Comparison of ENCODE assay signal across 17 cellular contexts in the genomic region with DNA sequence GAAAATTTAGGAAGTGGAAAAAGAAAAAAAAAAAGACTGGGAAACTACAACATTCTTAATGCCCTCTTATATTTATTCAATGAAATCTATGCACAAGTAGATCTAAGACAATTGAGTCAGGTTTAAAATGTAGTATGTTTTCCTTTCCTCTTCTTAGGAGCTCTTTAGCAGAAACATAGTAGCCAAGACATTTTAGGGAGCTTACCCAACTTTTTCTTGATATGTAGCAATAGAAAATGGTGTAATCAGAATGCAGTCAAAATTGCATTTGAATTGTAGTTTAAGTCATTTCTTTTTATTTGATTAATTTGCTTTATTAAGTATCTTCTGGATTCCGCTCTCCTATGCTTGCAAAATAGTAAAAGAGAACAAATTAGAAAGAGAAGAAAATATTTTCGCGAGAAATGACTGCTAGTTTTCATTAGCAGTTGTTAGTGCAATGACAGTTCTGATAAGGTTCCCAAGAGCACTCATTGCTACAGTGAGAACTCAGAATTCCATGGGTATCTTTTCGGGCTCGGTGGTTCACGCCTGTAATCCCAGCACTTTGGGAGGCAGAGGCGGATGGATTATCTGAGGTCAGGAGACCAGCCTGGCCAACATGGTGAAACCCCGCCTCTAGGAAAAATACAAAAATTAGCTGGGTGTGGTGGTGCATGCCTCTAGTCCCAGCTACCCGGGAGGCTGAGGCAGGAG. TPM values are rescaled to one million over a fixed set of nuclear protein-coding genes. Genes with fewer than 3 reads are reported as not detected.
DNase-seq lines count a peak whose midpoint lies in the region; ATAC-seq, FAIRE-seq and TF ChIP-seq lines count a peak whose summit lies in the region.
"Had no signal": no experiment of that assay in that cellular context is flagged by ENCODE, and none has a peak within 500 bp of the region (broad histone marks: within the 10 kb centered on the region; RNA-seq: fewer than 3 reads in every experiment).

No MANE protein-coding gene starts in this region.

- no peak overlapping the region for H2AK5ac ChIP-seq in mesendoderm (ENCODE audit: low read length)

- H3K36me3 Mint-ChIP-seq in activated CD4-positive, alpha-beta T cell treated with anti-CD3 and anti-CD28 coated beads, Interleukin-2, amount 10 ng/mL, durations not matched to agents 7 days and 5 days (ENCODE audit: low read depth) = peaks cover 32% of the 10 kb centered on the region
- H3K36me3 Mint-ChIP-seq in GM23338 (ENCODE audit: low read depth) (peaks cover 12% of the 10 kb centered on the region; the same call in 2 of the 3 replicates), endothelial cell (ENCODE audit: low read depth, unreplicated experiment) (peaks cover under 1% of the 10 kb centered on the region)
- peaks cover 34% of the 10 kb centered on the region for H3K36me3 Mint-ChIP-seq in activated naive CD8-positive, alpha-beta T cell treated with anti-CD3 and anti-CD28 coated beads for 36 hours
- H3K36me3 Mint-ChIP-seq: mesothelial cell of epicardium had no signal

- no peak overlapping the region for H2BK15ac ChIP-seq in mesendoderm (replicated peaks; ENCODE audit: low read depth)

- ATAC-seq in GM23338 = no peak

- no peaks in the 10 kb centered on the region for H3K9me2 ChIP-seq in GM23338 (ENCODE audit: insufficient read depth)

- CTCF ChIA-PET in activated CD4-positive, alpha-beta T cell treated with anti-CD3 and anti-CD28 coated beads, Interleukin-2, amount 10 ng/mL, durations not matched to agents 7 days and 5 days (lab: Charles Lee) = interaction anchor here (0.9 kb wide), 1 partner anchor 13 kb away, joined by 4 read pairs; no protein-coding TSS in a partner anchor

- no peak overlapping the region for H3K4me3 Mint-ChIP-seq in activated CD4-positive, alpha-beta T cell treated with anti-CD3 and anti-CD28 coated beads, Interleukin-2, amount 10 ng/mL, durations not matched to agents 7 days and 5 days
- peak overlapping the region; percentile 18; the same call in 1 of the 3 replicates for H3K4me3 Mint-ChIP-seq in GM23338
- H3K4me3 Mint-ChIP-seq in activated naive CD8-positive, alpha-beta T cell treated with anti-CD3 and anti-CD28 coated beads for 36 hours = no peak overlapping the region
- H3K4me3 Mint-ChIP-seq in endothelial cell (ENCODE audit: unreplicated experiment) = no peak overlapping the region
- H3K4me3 Mint-ChIP-seq: mesothelial cell of epicardium had no signal

- peaks cover 100% of the 10 kb centered on the region for H3K79me2 ChIP-seq in GM23338 (replicated peaks; ENCODE audit: insufficient read depth)
- peaks cover 88% of the 10 kb centered on the region for H3K79me2 ChIP-seq in mesendoderm (ENCODE audit: control insufficient read depth, insufficient read depth, low read length)

- H3K27me3 ChIP-seq in GM23338 (ENCODE audit: insufficient read depth) (no peaks in the 10 kb centered on the region), mesendoderm (ENCODE audit: insufficient read depth, low read length, poor library complexity) (no peaks in the 10 kb centered on the region)
- H3K27me3 ChIP-seq: suprapubic skin had no signal

- H3K23ac ChIP-seq in mesendoderm (ENCODE audit: low read length) = no peak overlapping the region

- peaks cover 41% of the 10 kb centered on the region for H3F3A ChIP-seq in GM23338 (replicated peaks; ENCODE audit: low read depth)

- FAIRE-seq in HTR-8/SVneo (lab: Jason Lieb, UNC) = no peak

- no peak overlapping the region for H3K56ac ChIP-seq in mesendoderm (ENCODE audit: low read length)

- H3K4me1 ChIP-seq in GM23338 (ENCODE audit: insufficient read depth) = peaks cover 96% of the 10 kb centered on the region
- peaks cover 16% of the 10 kb centered on the region for H3K4me1 ChIP-seq in mesendoderm (ENCODE audit: control insufficient read depth, low read depth, low read length)

- H4K8ac ChIP-seq in mesendoderm (ENCODE audit: low read depth, low read length) = no peak overlapping the region

- H2AFZ ChIP-seq in GM23338 = no peak overlapping the region

- H3K27ac Mint-ChIP-seq in activated CD4-positive, alpha-beta T cell treated with anti-CD3 and anti-CD28 coated beads, Interleukin-2, amount 10 ng/mL, durations not matched to agents 7 days and 5 days = peak overlapping the region; percentile 70
- H3K27ac Mint-ChIP-seq in GM23338 (no peak overlapping the region), endothelial cell (ENCODE audit: unreplicated experiment) (no peak overlapping the region)
- H3K27ac Mint-ChIP-seq in activated naive CD8-positive, alpha-beta T cell treated with anti-CD3 and anti-CD28 coated beads for 36 hours = peak overlapping the region; percentile 90
- H3K27ac Mint-ChIP-seq: mesothelial cell of epicardium had no signal

- H3K36me3 ChIP-seq in GM23338 (ENCODE audit: insufficient read depth) (no peaks in the 10 kb centered on the region), mesendoderm (ENCODE audit: control insufficient read depth, insufficient read depth, low read length) (no peaks in the 10 kb centered on the region)
- H3K36me3 ChIP-seq: HAP-1, suprapubic skin had no signal

- DNase-seq in activated CD4-positive, alpha-beta T cell treated with anti-CD3 and anti-CD28 coated beads, Interleukin-2, amount 10 ng/mL, durations not matched to agents 7 days and 5 days = no peak
- DNase-seq in activated CD4-positive, alpha-beta T cell treated with anti-CD3 and anti-CD28 coated beads for 48 hours = no peak
- DNase-seq in GM23338 (ENCODE audit: low spot score) (no peak), mesendoderm (peak; percentile 39), HTR-8/SVneo (ENCODE audit: insufficient read length, low spot score) (no peak), endothelial cell (ENCODE audit: low spot score) (no peak)
- DNase-seq in activated naive CD8-positive, alpha-beta T cell treated with anti-CD3 and anti-CD28 coated beads for 36 hours = no peak
- DNase-seq in activated effector memory CD4-positive, alpha-beta T cell treated with Interleukin-2 at 50 U/mL for 16 hours = no peak
- DNase-seq: ACHN; activated CD4-positive, CD25-positive, alpha-beta regulatory T cell; activated T-cell treated with anti-CD3 and anti-CD28 coated beads, Interleukin-2, amount 50 U/mL, for 48 hours; dermis blood vessel endothelial cell; foreskin melanocyte; stimulated activated CD4-positive, alpha-beta T cell treated with anti-CD3 and anti-CD28 coated beads, Interleukin-12 subunit alpha, Interleukin-12 subunit beta, amount 100 ng/mL, for 4 hours had no signal

- H3K4me3 ChIP-seq in GM23338 (no peak overlapping the region), mesendoderm (ENCODE audit: low read length) (no peak overlapping the region)
- H3K4me3 ChIP-seq: HAP-1, suprapubic skin had no signal

- no peak overlapping the region for H3K4ac ChIP-seq in mesendoderm (ENCODE audit: low read depth, low read length)

- H2BK120ac ChIP-seq in mesendoderm (ENCODE audit: low read depth, low read length) = no peak overlapping the region

- H3K18ac ChIP-seq in mesendoderm (ENCODE audit: low read length) = no peak overlapping the region

- peaks cover 12% of the 10 kb centered on the region for H3K79me1 ChIP-seq in mesendoderm (ENCODE audit: low read length)

- no peak overlapping the region; the same call in 1 of the 2 replicates for H3K27ac ChIP-seq in GM23338 (ENCODE audit: low read depth)
- H3K27ac ChIP-seq in mesendoderm (ENCODE audit: low read depth, low read length) = no peak overlapping the region
- H3K27ac ChIP-seq: suprapubic skin had no signal

- POLR2A ChIA-PET in activated CD4-positive, alpha-beta T cell treated with anti-CD3 and anti-CD28 coated beads, Interleukin-2, amount 10 ng/mL, durations not matched to agents 7 days and 5 days (lab: Charles Lee) = no interaction called here

- WGBS in mesendoderm (ENCODE audit: extremely low coverage, insufficient coverage, low lambda C conversion rate) = no CpG with 5 or more reads among the region's 9 CpGs

- H3K9me3 Mint-ChIP-seq in activated CD4-positive, alpha-beta T cell treated with anti-CD3 and anti-CD28 coated beads, Interleukin-2, amount 10 ng/mL, durations not matched to agents 7 days and 5 days = peaks cover 5% of the 10 kb centered on the region
- H3K9me3 Mint-ChIP-seq in GM23338 (no peaks in the 10 kb centered on the region), endothelial cell (ENCODE audit: unreplicated experiment) (no peaks in the 10 kb centered on the region)
- H3K9me3 Mint-ChIP-seq in activated naive CD8-positive, alpha-beta T cell treated with anti-CD3 and anti-CD28 coated beads for 36 hours = no peaks in the 10 kb centered on the region
- H3K9me3 Mint-ChIP-seq: mesothelial cell of epicardium had no signal

- H4K5ac ChIP-seq in mesendoderm (ENCODE audit: low read length) = no peak overlapping the region

- H3K4me2 ChIP-seq in GM23338 (0 out of 2 replicates have a peak overlapping the region, but pooled peaks have one; percentile 33), mesendoderm (ENCODE audit: low read length) (no peak overlapping the region)

- H2BK5ac ChIP-seq in mesendoderm (ENCODE audit: low read length) = no peak overlapping the region

- no peak overlapping the region for H3K9ac ChIP-seq in mesendoderm (ENCODE audit: low read length)

- no peaks in the 10 kb centered on the region for H3K27me3 Mint-ChIP-seq in activated CD4-positive, alpha-beta T cell treated with anti-CD3 and anti-CD28 coated beads, Interleukin-2, amount 10 ng/mL, durations not matched to agents 7 days and 5 days
- H3K27me3 Mint-ChIP-seq in GM23338 (ENCODE audit: insufficient read depth, low read depth, poor library complexity) = peaks cover 8% of the 10 kb centered on the region
- H3K27me3 Mint-ChIP-seq in activated naive CD8-positive, alpha-beta T cell treated with anti-CD3 and anti-CD28 coated beads for 36 hours = no peaks in the 10 kb centered on the region
- no peaks in the 10 kb centered on the region for H3K27me3 Mint-ChIP-seq in endothelial cell (ENCODE audit: unreplicated experiment)

- H3K4me1 Mint-ChIP-seq in activated CD4-positive, alpha-beta T cell treated with anti-CD3 and anti-CD28 coated beads, Interleukin-2, amount 10 ng/mL, durations not matched to agents 7 days and 5 days = peaks cover 82% of the 10 kb centered on the region
- H3K4me1 Mint-ChIP-seq in GM23338 = peaks cover 77% of the 10 kb centered on the region
- peaks cover 75% of the 10 kb centered on the region for H3K4me1 Mint-ChIP-seq in activated naive CD8-positive, alpha-beta T cell treated with anti-CD3 and anti-CD28 coated beads for 36 hours
- H3K4me1 Mint-ChIP-seq in endothelial cell (ENCODE audit: unreplicated experiment) = peaks cover 54% of the 10 kb centered on the region

- TF ChIP-seq CTCF in GM23338 (conservative IDR thresholded peaks at IDR 0.05; ENCODE audit: low read depth in 2 of 2) = no peak
- no peak for TF ChIP-seq CTCF in endothelial cell (IDR thresholded peaks at IDR 0.05; ENCODE audit: unreplicated experiment)

- H4K20me1 ChIP-seq in GM23338 (replicated peaks; ENCODE audit: insufficient read depth) = peaks cover 100% of the 10 kb centered on the region

RNA-seq across cellular contexts. Expression of a gene that starts 52.2 kb away (rescaled TPM):
- total RNA-seq in activated CD4-positive, alpha-beta T cell treated with anti-CD3 and anti-CD28 coated beads, Interleukin-2, amount 10 ng/mL, durations not matched to agents 7 days and 5 days = 10 to 100 TPM; 27.5 to 27.6 TPM
- total RNA-seq in GM23338 (2014; rRNA removed; shearing (Covaris generic)) = 177 and 196 TPM in 2 replicates
- polyA plus RNA-seq in GM23338 (2016; fragmentation: Nextera tagmentation; extraction: Ambion mirVana) = 87.6 and 92.8 TPM in 2 replicates
- 10 to 100 TPM; 19.3 to 20.1 TPM for total RNA-seq in activated naive CD8-positive, alpha-beta T cell treated with anti-CD3 and anti-CD28 coated beads for 36 hours
- 58.9 TPM for polyA plus RNA-seq in mesendoderm (2013, experiment 1 of 2)
- polyA plus RNA-seq in mesendoderm (2013, experiment 2 of 2) = 60.3 TPM
- total RNA-seq in endothelial cell (ENCODE audit: unreplicated experiment) = 66.1 TPM

Comparison
In these comparisons a context has a peak if more than half of its experiments do, and no peak if none do; other contexts are left out.
1. H3K27ac Mint-ChIP-seq: peak in activated CD4-positive, alpha-beta T cell treated with anti-CD3 and anti-CD28 coated beads, Interleukin-2, amount 10 ng/mL, durations not matched to agents 7 days and 5 days (single experiment) and activated naive CD8-positive, alpha-beta T cell treated with anti-CD3 and anti-CD28 coated beads for 36 hours (single experiment); none in GM23338 (single experiment) and endothelial cell (single experiment).